In the genomic region with DNA sequence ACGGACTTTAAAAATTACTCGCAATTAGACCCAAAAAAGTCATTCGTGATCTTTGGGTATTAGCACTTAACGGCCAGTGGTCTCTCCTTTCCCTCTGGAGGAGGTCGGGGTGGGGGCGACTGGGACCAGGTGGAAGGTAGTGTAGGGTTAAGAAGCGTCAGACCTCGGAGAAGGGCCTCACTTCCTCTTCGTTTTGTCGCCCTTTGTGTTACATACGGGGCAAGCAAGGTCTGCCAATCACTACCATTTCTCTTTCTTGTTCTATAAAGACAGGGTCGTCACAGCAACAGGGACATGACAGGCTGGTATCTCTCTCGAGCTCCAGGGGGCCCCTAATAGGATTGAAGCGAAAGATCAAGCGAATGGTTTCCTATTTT, we compare ENCODE assay signal across 10 cellular contexts.
DNase-seq lines count a peak whose midpoint lies in the region; ATAC-seq and TF ChIP-seq lines count a peak whose summit lies in the region.
"Had no signal": no experiment of that assay in that cellular context is flagged by ENCODE, and none has a peak within 500 bp of the region (broad histone marks: within the 10 kb centered on the region; RNA-seq: fewer than 3 reads in every experiment).

No MANE protein-coding gene starts in this region.

- peaks cover 14% of the 10 kb centered on the region for H3K4me1 ChIP-seq in BLaER1
- H3K4me1 ChIP-seq: prostate gland had no signal

- H3K27ac Mint-ChIP-seq in activated T-helper 1 cell treated with anti-CD3 and anti-CD28 coated beads, Interleukin-12 subunit alpha, Interleukin-12 subunit beta, Interleukin-2, Interleukin-4 antibody, amounts not matched to agents 30 ng/mL and 10 ng/mL and 1 ng/mL, durations not matched to agents 14 hours and 24 hours and 36 hours, result peak overlapping the region; percentile 11
- peak overlapping the region; percentile 14 for H3K27ac Mint-ChIP-seq in mesothelial cell of epicardium

- peaks cover 71% of the 10 kb centered on the region for H3K27me3 ChIP-seq in BLaER1

- peaks cover 48% of the 10 kb centered on the region for H3K27me3 Mint-ChIP-seq in activated T-helper 1 cell treated with anti-CD3 and anti-CD28 coated beads, Interleukin-12 subunit alpha, Interleukin-12 subunit beta, Interleukin-2, Interleukin-4 antibody, amounts not matched to agents 30 ng/mL and 10 ng/mL and 1 ng/mL, durations not matched to agents 14 hours and 24 hours and 36 hours (ENCODE audit: insufficient read depth)
- peaks cover 61% of the 10 kb centered on the region for H3K27me3 Mint-ChIP-seq in mesothelial cell of epicardium (ENCODE audit: low read depth)

- H3K9me3 Mint-ChIP-seq in activated T-helper 1 cell treated with anti-CD3 and anti-CD28 coated beads, Interleukin-12 subunit alpha, Interleukin-12 subunit beta, Interleukin-2, Interleukin-4 antibody, amounts not matched to agents 30 ng/mL and 10 ng/mL and 1 ng/mL, durations not matched to agents 14 hours and 24 hours and 36 hours, result no peaks in the 10 kb centered on the region
- H3K9me3 Mint-ChIP-seq in mesothelial cell of epicardium, result no peaks in the 10 kb centered on the region

- intact Hi-C loops in activated T-helper 1 cell treated with anti-CD3 and anti-CD28 coated beads, Interleukin-12 subunit alpha, Interleukin-12 subunit beta, Interleukin-2, Interleukin-4 antibody, amounts not matched to agents 30 ng/mL and 10 ng/mL and 1 ng/mL, durations not matched to agents 14 hours and 24 hours and 36 hours (cut with micrococcal nuclease), result loop anchor here (1.0 to 10.0 kb wide), 2 partner anchors 137 to 410 kb away; a partner anchor contains a TSS

- no peaks in the 10 kb centered on the region for H3K36me3 Mint-ChIP-seq in activated T-helper 1 cell treated with anti-CD3 and anti-CD28 coated beads, Interleukin-12 subunit alpha, Interleukin-12 subunit beta, Interleukin-2, Interleukin-4 antibody, amounts not matched to agents 30 ng/mL and 10 ng/mL and 1 ng/mL, durations not matched to agents 14 hours and 24 hours and 36 hours (ENCODE audit: low read depth)
- no peaks in the 10 kb centered on the region for H3K36me3 Mint-ChIP-seq in mesothelial cell of epicardium

- no peak for TF ChIP-seq CTCF in GM20000 (IDR thresholded peaks at IDR 0.05; ENCODE audit: extremely low read depth, missing control alignments)
- no peak for TF ChIP-seq CTCF in mesothelial cell of epicardium (IDR thresholded peaks at IDR 0.05; ENCODE audit: unreplicated experiment)

- H3K4me3 ChIP-seq in BLaER1, result no peak overlapping the region

- peak overlapping the region; percentile 76 for H3K4me2 ChIP-seq in BLaER1

- POLR2A ChIA-PET in HEK293T (lab: Yijun Ruan, JAX), result no interaction called here

- H3K9me3 ChIP-seq in BLaER1, result no peaks in the 10 kb centered on the region
- H3K9me3 ChIP-seq: prostate gland had no signal

- peaks cover 40% of the 10 kb centered on the region for H3K4me1 Mint-ChIP-seq in activated T-helper 1 cell treated with anti-CD3 and anti-CD28 coated beads, Interleukin-12 subunit alpha, Interleukin-12 subunit beta, Interleukin-2, Interleukin-4 antibody, amounts not matched to agents 30 ng/mL and 10 ng/mL and 1 ng/mL, durations not matched to agents 14 hours and 24 hours and 36 hours (ENCODE audit: low read depth)
- peaks cover 31% of the 10 kb centered on the region for H3K4me1 Mint-ChIP-seq in mesothelial cell of epicardium

- no peaks in the 10 kb centered on the region for H3K36me3 ChIP-seq in BLaER1
- H3K36me3 ChIP-seq: prostate gland had no signal

- H3K9ac ChIP-seq in BLaER1, result no peak overlapping the region

- peak overlapping the region; percentile 67 for H3K4me3 Mint-ChIP-seq in activated T-helper 1 cell treated with anti-CD3 and anti-CD28 coated beads, Interleukin-12 subunit alpha, Interleukin-12 subunit beta, Interleukin-2, Interleukin-4 antibody, amounts not matched to agents 30 ng/mL and 10 ng/mL and 1 ng/mL, durations not matched to agents 14 hours and 24 hours and 36 hours
- peak overlapping the region; percentile 56 for H3K4me3 Mint-ChIP-seq in mesothelial cell of epicardium

- CTCF ChIA-PET in HEK293T (lab: Yijun Ruan, JAX), result no interaction called here

- no peak overlapping the region for H3K27ac ChIP-seq in BLaER1
- H3K27ac ChIP-seq: prostate gland had no signal

- peak; percentile 58 for DNase-seq in GM20000 (ENCODE audit: low spot score)
- DNase-seq in activated T-helper 1 cell treated with anti-CD3 and anti-CD28 coated beads, Interleukin-12 subunit alpha, Interleukin-12 subunit beta, Interleukin-2, Interleukin-4 antibody, amounts not matched to agents 30 ng/mL and 10 ng/mL and 1 ng/mL, durations not matched to agents 14 hours and 24 hours and 36 hours (ENCODE audit: low spot score), result no peak
- DNase-seq in mesothelial cell of epicardium (ENCODE audit: low spot score in 2 of 2, unreplicated experiment in 2 of 2), result no peak
- no peak for DNase-seq in HEK293T (ENCODE audit: extremely low spot score)
- DNase-seq in NCI-H1048 (lab: John Stamatoyannopoulos, UW), result no peak
- DNase-seq: NCI-H2171 had no signal

- ATAC-seq in GM21526 (IDR thresholded peaks at IDR 0.05; ENCODE audit: low FRiP score, unreplicated experiment), result no peak
- no peak for ATAC-seq in HG02870 (IDR thresholded peaks at IDR 0.05; ENCODE audit: unreplicated experiment)

- H4K20me1 ChIP-seq in BLaER1, result peaks cover 34% of the 10 kb centered on the region

TF ChIP-seq in HEK293T, 16 proteins besides CTCF, POLR2A, EP300 and RAD21:
- TF ChIP-seq NFRKB (IDR thresholded peaks at IDR 0.05), result no peak
- TF ChIP-seq TARDBP (IDR thresholded peaks at IDR 0.05), result no peak
- TF ChIP-seq ZNF384 (IDR thresholded peaks at IDR 0.05), result no peak
- no peak for TF ChIP-seq SUZ12 (IDR thresholded peaks at IDR 0.05)
- no peak for TF ChIP-seq FOXK2 (IDR thresholded peaks at IDR 0.05)
- no peak for TF ChIP-seq FOXA1 (IDR thresholded peaks at IDR 0.05)
- no peak for TF ChIP-seq CTBP1 (IDR thresholded peaks at IDR 0.05; ENCODE audit: borderline replicate concordance)
- TF ChIP-seq L3MBTL2 (conservative IDR thresholded peaks at IDR 0.05), result no peak
- TF ChIP-seq HDGF (IDR thresholded peaks at IDR 0.05; ENCODE audit: borderline replicate concordance), result no peak
- no peak for TF ChIP-seq BHLHE40 (IDR thresholded peaks at IDR 0.05; ENCODE audit: borderline replicate concordance)
- TF ChIP-seq LEF1 (IDR thresholded peaks at IDR 0.05; ENCODE audit: borderline replicate concordance), result no peak
- no peak for TF ChIP-seq SP1 (IDR thresholded peaks at IDR 0.05)
